ENCODE assay signal across 19 cellular contexts in genomic region chr9:100521282-100521681, GRCh38.
"Had no signal": no experiment of that assay in that cellular context is flagged by ENCODE, and none has a peak within 500 bp of the region (broad histone marks: within the 10 kb centered on the region; RNA-seq: fewer than 3 reads in every experiment).

No MANE protein-coding gene starts in this region.

- H3K9me3 Mint-ChIP-seq: activated T-cell treated with anti-CD3 and anti-CD28 coated beads, Interleukin-2, amount 50 U/mL, for 72 hours; central memory CD8-positive, alpha-beta T cell; stimulated activated naive B cell treated with anti-CD40 and anti-IgM and Interleukin-4, amounts not matched to agents 10 μg/mL and 1 μg/mL and 100 μg/mL, for 72 hours had no signal

- ATAC-seq: activated T-cell treated with anti-CD3 and anti-CD28 coated beads, Interleukin-2, amount 50 U/mL, for 72 hours; esophagus mucosa; left lung; mucosa of descending colon; naive thymus-derived CD4-positive, alpha-beta T cell; pancreas; stimulated activated naive B cell treated with anti-CD40 and anti-IgM and Interleukin-4, amounts not matched to agents 10 μg/mL and 1 μg/mL and 100 μg/mL, for 72 hours had no signal

- H3K36me3 ChIP-seq: left lung, pancreas, tibial nerve, uterus had no signal

- H3K27me3 Mint-ChIP-seq: activated naive CD8-positive, alpha-beta T cell treated with anti-CD3 and anti-CD28 coated beads, Interleukin-2, amount 10 ng/mL, durations not matched to agents 7 days and 5 days; brain; stimulated activated naive B cell treated with anti-CD40 and anti-IgM and Interleukin-4, amounts not matched to agents 10 μg/mL and 1 μg/mL and 100 μg/mL, for 72 hours had no signal

- DNase-seq: activated CD4-positive, alpha-beta T cell treated with anti-CD3 and anti-CD28 coated beads, Interleukin-2, amount 50 U/mL, for 48 hours; activated naive CD8-positive, alpha-beta T cell treated with anti-CD3 and anti-CD28 coated beads, Interleukin-2, amount 10 ng/mL, durations not matched to agents 7 days and 5 days; activated T-cell treated with anti-CD3 and anti-CD28 coated beads, Interleukin-2, amount 50 U/mL, for 72 hours; islet precursor cell; left lung; mucosa of descending colon; naive thymus-derived CD4-positive, alpha-beta T cell; pancreas; stimulated activated CD4-positive, alpha-beta T cell treated with anti-CD3 and anti-CD28 coated beads, Interleukin-2, amount 100 ng/mL, for 24 hours; stimulated activated naive B cell treated with anti-CD40 and anti-IgM and Interleukin-4, amounts not matched to agents 10 μg/mL and 1 μg/mL and 100 μg/mL, for 72 hours; substantia nigra; uterus; WERI-Rb-1 had no signal

- H3K4me1 Mint-ChIP-seq: central memory CD8-positive, alpha-beta T cell had no signal

- H3K4me3 Mint-ChIP-seq: activated naive CD8-positive, alpha-beta T cell treated with anti-CD3 and anti-CD28 coated beads, Interleukin-2, amount 10 ng/mL, durations not matched to agents 7 days and 5 days; activated T-cell treated with anti-CD3 and anti-CD28 coated beads, Interleukin-2, amount 50 U/mL, for 72 hours; brain; central memory CD8-positive, alpha-beta T cell; naive thymus-derived CD4-positive, alpha-beta T cell; stimulated activated naive B cell treated with anti-CD40 and anti-IgM and Interleukin-4, amounts not matched to agents 10 μg/mL and 1 μg/mL and 100 μg/mL, for 72 hours had no signal

- H3K79me2 ChIP-seq: hepatocyte had no signal

- H3K4me3 ChIP-seq: coronary artery, hepatocyte, left lung, mucosa of descending colon, pancreas, tibial nerve, uterus had no signal

- H2AFZ ChIP-seq: hepatocyte had no signal

- H3K4me2 ChIP-seq: hepatocyte had no signal

- H3K4me1 ChIP-seq: left lung, pancreas, tibial nerve, uterus had no signal

- H3K27me3 ChIP-seq: hepatocyte, left lung, pancreas, tibial nerve, uterus had no signal

- H3K27ac Mint-ChIP-seq: activated naive CD8-positive, alpha-beta T cell treated with anti-CD3 and anti-CD28 coated beads, Interleukin-2, amount 10 ng/mL, durations not matched to agents 7 days and 5 days; activated T-cell treated with anti-CD3 and anti-CD28 coated beads, Interleukin-2, amount 50 U/mL, for 72 hours; naive thymus-derived CD4-positive, alpha-beta T cell; stimulated activated naive B cell treated with anti-CD40 and anti-IgM and Interleukin-4, amounts not matched to agents 10 μg/mL and 1 μg/mL and 100 μg/mL, for 72 hours had no signal

- H3K9me3 ChIP-seq: left lung, mucosa of descending colon, pancreas, tibial nerve, uterus had no signal

- H3K36me3 Mint-ChIP-seq: activated naive CD8-positive, alpha-beta T cell treated with anti-CD3 and anti-CD28 coated beads, Interleukin-2, amount 10 ng/mL, durations not matched to agents 7 days and 5 days; stimulated activated naive B cell treated with anti-CD40 and anti-IgM and Interleukin-4, amounts not matched to agents 10 μg/mL and 1 μg/mL and 100 μg/mL, for 72 hours had no signal
